ENCODE assay signal across 32 cellular contexts in genomic region chr12:27187697-27188096, GRCh38.
"Had no signal": no experiment of that assay in that cellular context is flagged by ENCODE, and none has a peak within 500 bp of the region (broad histone marks: within the 10 kb centered on the region; RNA-seq: fewer than 3 reads in every experiment).

No MANE protein-coding gene starts in this region.

- H3K4me2 ChIP-seq: PC-9, SK-N-SH had no signal

- H3K4me3 ChIP-seq: body of pancreas, breast epithelium, MG63, PC-9, SJSA1 had no signal

- H3K9ac ChIP-seq: SK-N-SH had no signal

- ATAC-seq: activated CD8-positive, alpha-beta T cell treated with anti-CD3 and anti-CD28 coated beads for 36 hours; activated T-cell treated with anti-CD3 and anti-CD28 coated beads, Interleukin-2, amount 50 U/mL, for 72 hours; activated T-helper 17 cell treated with anti-CD3 and anti-CD28 coated beads, Interleukin-2, amount 50 U/mL, for 72 hours; body of pancreas; Right ventricle myocardium inferior had no signal

- H3K36me3 ChIP-seq: breast epithelium, MG63, SJSA1 had no signal

- H3K27me3 ChIP-seq: body of pancreas, breast epithelium, MG63, SJSA1 had no signal

- H3K4me1 ChIP-seq: breast epithelium had no signal

- H3K9me3 ChIP-seq: body of pancreas, breast epithelium, MG63, SJSA1, SK-N-SH had no signal

- DNase-seq: activated CD4-positive, alpha-beta T cell treated with anti-CD3 and anti-CD28 coated beads, Interleukin-2, amount 10 ng/mL, durations not matched to agents 24 days and 14 days; activated CD4-positive, alpha-beta T cell treated with anti-CD3 and anti-CD28 coated beads, Interleukin-2, amount 50 U/mL, for 4 hours; activated CD8-positive, alpha-beta T cell treated with anti-CD3 and anti-CD28 coated beads for 36 hours; activated effector memory CD4-positive, alpha-beta T cell treated with anti-CD3 and anti-CD28 coated beads, Interleukin-2, amount 50 U/mL, for 16 hours; activated naive CD4-positive, alpha-beta T cell; activated naive CD4-positive, alpha-beta T cell treated with anti-CD3 and anti-CD28 coated beads, Interleukin-2, amount 50 U/mL, for 16 hours; activated naive CD8-positive, alpha-beta T cell treated with anti-CD3 and anti-CD28 coated beads for 36 hours; activated T-cell treated with anti-CD3 and anti-CD28 coated beads, Interleukin-2, amount 50 U/mL, for 1 hour; activated T-cell treated with anti-CD3 and anti-CD28 coated beads, Interleukin-2, amount 50 U/mL, for 72 hours; amniotic stem cell; body of pancreas; caudate nucleus; Karpas-422; KBM-7; MG63; NCI-H1048; NCI-H1105 treated with DMSO at 0.1 percent for 48 hours; NCI-H1436; NCI-H1694; NCI-H1930; NCI-H2081 treated with DMSO at 0.1 percent for 48 hours; NCI-H345; NCI-H524 treated with DMSO at 0.1 percent for 48 hours; NCI-H748 treated with DMSO at 0.1 percent for 48 hours; NK-92 treated with Interleukin-12 subunit alpha and Interleukin-12 subunit beta, amount 100 ng/mL, for 24 hours; PC-9; SK-N-SH had no signal

- H3K9me2 ChIP-seq: SK-N-SH had no signal

- H2AFZ ChIP-seq: PC-9 had no signal

- H3K27ac ChIP-seq: body of pancreas, breast epithelium, PC-9, RWPE1, SJSA1 had no signal
